ENCODE assay signal across 23 cellular contexts in the genomic region with DNA sequence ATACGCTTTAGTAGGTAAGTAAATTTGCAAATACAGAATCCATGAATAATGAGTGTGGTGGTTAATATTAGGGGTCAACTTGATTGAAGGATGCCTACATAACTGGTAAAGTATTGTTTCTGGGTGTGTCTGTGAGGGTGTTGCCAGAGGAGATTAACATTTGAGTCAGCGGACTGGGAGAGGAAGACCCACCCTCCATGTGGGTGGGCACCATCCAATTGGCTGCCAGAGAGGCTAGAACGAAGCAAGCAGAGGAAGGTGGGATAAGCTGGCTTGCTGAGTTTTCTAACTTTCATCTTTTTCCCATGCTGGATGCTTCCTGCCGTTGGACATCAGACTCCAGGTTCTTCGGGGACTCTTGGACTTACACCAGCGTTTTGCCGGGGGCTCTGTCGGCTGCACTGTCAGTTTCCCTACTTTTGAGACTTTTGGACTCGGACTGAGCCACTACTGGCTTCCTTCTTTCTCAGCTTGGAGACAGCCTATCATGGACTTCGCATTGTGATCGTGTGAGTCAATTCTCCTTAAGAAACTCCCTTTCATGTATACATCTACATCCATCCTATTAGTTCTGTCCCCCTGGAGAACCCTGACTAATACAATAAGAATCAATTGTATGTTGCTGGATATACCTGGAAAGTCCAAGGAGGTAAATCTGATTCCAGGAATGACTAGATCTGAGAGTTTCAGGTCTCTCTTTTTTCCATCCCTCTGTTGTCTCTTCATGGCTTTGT. TPM values are rescaled to one million over a fixed set of nuclear protein-coding genes. Genes with fewer than 3 reads are reported as not detected.
A peak's percentile ranks its signal among the peaks of the same experiment; 100 is the strongest.
DNase-seq lines count a peak whose midpoint lies in the region; ATAC-seq, FAIRE-seq and TF ChIP-seq lines count a peak whose summit lies in the region.
"Had no signal": no experiment of that assay in that cellular context is flagged by ENCODE, and none has a peak within 500 bp of the region (broad histone marks: within the 10 kb centered on the region; RNA-seq: fewer than 3 reads in every experiment).

No MANE protein-coding gene starts in this region.

- H3K27me3 ChIP-seq in Caco-2 (replicated peaks; ENCODE audit: control insufficient read depth, insufficient read depth, low read length) (no peaks in the 10 kb centered on the region), HCT116 (ENCODE audit: insufficient read depth, low read length) (no peaks in the 10 kb centered on the region), pancreas (no peaks in the 10 kb centered on the region), hepatocyte (no peaks in the 10 kb centered on the region)
- H3K27me3 ChIP-seq: ovary had no signal

- H2AFZ ChIP-seq in HCT116 (ENCODE audit: low read depth, low read length, poor library complexity, severe bottlenecking), result no peak overlapping the region
- H2AFZ ChIP-seq in hepatocyte, result no peak overlapping the region

- no peak for TF ChIP-seq CTCF in Caco-2 (IDR thresholded peaks at IDR 0.05; ENCODE audit: insufficient read depth in 1 of 2, low read depth in 1 of 2, low read length in 1 of 2, severe bottlenecking in 1 of 2, unreplicated experiment in 1 of 2)
- no peak for TF ChIP-seq CTCF in HCT116 (IDR thresholded peaks at IDR 0.05 in 2 of 3, conservative IDR thresholded peaks at IDR 0.05 in 1 of 3; ENCODE audit: borderline replicate concordance in 1 of 3, insufficient read depth in 1 of 3, low read depth in 2 of 3, low read length in 2 of 3)
- TF ChIP-seq CTCF in epithelial cell of esophagus (IDR thresholded peaks at IDR 0.05; ENCODE audit: insufficient read depth, low read depth, low read length, missing control alignments), result no peak
- TF ChIP-seq CTCF in pancreas (IDR thresholded peaks at IDR 0.05), result no peak
- TF ChIP-seq CTCF in hepatocyte (IDR thresholded peaks at IDR 0.05; ENCODE audit: poor library complexity), result no peak
- no peak for TF ChIP-seq CTCF in GM10248 (IDR thresholded peaks at IDR 0.05; ENCODE audit: control extremely low read depth, extremely low read depth, low read depth, missing control alignments)

- peak overlapping the region; percentile 21 for H3K4me3 ChIP-seq in Caco-2 (ENCODE audit: low read depth, low read length)
- peak overlapping the region; percentile 38 to 40 for H3K4me3 ChIP-seq in HCT116 (replicated peaks in 1 of 2; ENCODE audit: low read depth in 1 of 2, low read length in 2 of 2)
- no peak overlapping the region for H3K4me3 ChIP-seq in epithelial cell of esophagus (ENCODE audit: low read length)
- H3K4me3 ChIP-seq in pancreas, result no peak overlapping the region
- H3K4me3 ChIP-seq in hepatocyte, result no peak overlapping the region
- H3K4me3 ChIP-seq: ovary had no signal

- H3K36me3 ChIP-seq in Caco-2 (ENCODE audit: control insufficient read depth, insufficient read depth, low read length), result no peaks in the 10 kb centered on the region
- no peaks in the 10 kb centered on the region for H3K36me3 ChIP-seq in HCT116 (ENCODE audit: control insufficient read depth in 1 of 2, insufficient read depth in 2 of 2, low read length in 2 of 2)
- H3K36me3 ChIP-seq in pancreas, result no peaks in the 10 kb centered on the region
- no peaks in the 10 kb centered on the region for H3K36me3 ChIP-seq in hepatocyte (replicated peaks; ENCODE audit: insufficient read depth, low read depth)
- H3K36me3 ChIP-seq: ovary had no signal

- FAIRE-seq in pancreas (lab: Jason Lieb, UNC), result no peak

- peak overlapping the region; percentile 56 for H3K27ac Mint-ChIP-seq in Caco-2 (ENCODE audit: unreplicated experiment)
- H3K27ac Mint-ChIP-seq: activated B cell treated with CpG ODN at 0.5 μM for 24 hours; CD4-positive, CD25-positive, alpha-beta regulatory T cell; HFFc6 had no signal

- no peaks in the 10 kb centered on the region for H3K4me1 Mint-ChIP-seq in Caco-2 (ENCODE audit: low read depth, unreplicated experiment)
- H3K4me1 Mint-ChIP-seq: activated B cell treated with CpG ODN at 0.5 μM for 24 hours, naive B cell had no signal

- H3K27ac ChIP-seq in HCT116 (ENCODE audit: low read depth, low read length) (no peak overlapping the region), pancreas (no peak overlapping the region), hepatocyte (no peak overlapping the region)
- H3K27ac ChIP-seq: ovary had no signal

- RAD21 ChIA-PET in HCT116 (lab: Charles Lee; ENCODE audit: low non-redundant PET in 1 of 2, low total read pairs in 2 of 2, uncharacterized antibody in 2 of 2, unreplicated experiment in 2 of 2), result no interaction called here

- no peaks in the 10 kb centered on the region for H3K36me3 Mint-ChIP-seq in Caco-2 (ENCODE audit: insufficient read depth, unreplicated experiment)
- H3K36me3 Mint-ChIP-seq: CD4-positive, CD25-positive, alpha-beta regulatory T cell had no signal

- CTCF ChIA-PET in Caco-2 (lab: Charles Lee) (interaction anchor here (0.5 kb wide), 1 partner anchor 20 kb away, joined by 4 read pairs; no protein-coding TSS in a partner anchor), HCT116 (lab: Charles Lee) (no interaction called here), GM10248 (lab: Yijun Ruan, JAX) (interaction anchor here (1.0 to 1.3 kb wide), 2 partner anchors 12 to 37 kb away, joined by 3 to 5 read pairs; no protein-coding TSS in a partner anchor)

- peaks cover 16% of the 10 kb centered on the region for H3K9me3 Mint-ChIP-seq in Caco-2 (ENCODE audit: unreplicated experiment)

- H3K9me3 ChIP-seq in Caco-2, result no peaks in the 10 kb centered on the region; the same call in none of the 2 replicates
- H3K9me3 ChIP-seq in HCT116 (ENCODE audit: control insufficient read depth in 1 of 2, insufficient read depth in 1 of 2, low read depth in 1 of 2, low read length in 2 of 2), result no peaks in the 10 kb centered on the region
- H3K9me3 ChIP-seq in pancreas, result no peaks in the 10 kb centered on the region
- no peaks in the 10 kb centered on the region for H3K9me3 ChIP-seq in hepatocyte (ENCODE audit: low read depth)
- H3K9me3 ChIP-seq: ovary had no signal

- no peak for TF ChIP-seq POLR2A in HCT116 (IDR thresholded peaks at IDR 0.05; ENCODE audit: borderline replicate concordance, extremely low read depth, insufficient read depth, insufficient read length)

- DNase-seq in Caco-2, result no peak
- DNase-seq in HCT116 (ENCODE audit: low read depth, low spot score), result no peak
- DNase-seq in RPMI7951 (ENCODE audit: low read depth), result peak; percentile 46
- DNase-seq in epithelial cell of esophagus (ENCODE audit: low read depth), result peak; percentile 70
- DNase-seq in pancreas, result no peak
- no peak for DNase-seq in hepatocyte (ENCODE audit: low spot score)
- no peak for DNase-seq in GM10248 (ENCODE audit: extremely low spot score)
- no peak for DNase-seq in activated CD8-positive, alpha-beta memory T cell treated with anti-CD3 and anti-CD28 coated beads for 24 hours
- DNase-seq: activated B cell treated with CpG ODN at 0.5 μM for 24 hours; activated T-cell treated with anti-CD3 and anti-CD28 coated beads, Interleukin-2, amount 50 U/mL, for 48 hours; CD4-positive, CD25-positive, alpha-beta regulatory T cell; cortex of kidney; DMS53; foreskin melanocyte; HFFc6; hypothalamus; naive B cell; NCI-H1436; ovary; stimulated activated CD4-positive, alpha-beta T cell treated with anti-CD3 and anti-CD28 coated beads, Interleukin-1b, Interleukin-23, amount 100 ng/mL, for 48 hours; stimulated activated naive CD4-positive, alpha-beta T cell; T-helper 1 cell had no signal

- H3K9me2 ChIP-seq in HCT116 (ENCODE audit: insufficient read depth) (peaks cover 2% of the 10 kb centered on the region; the same call in 1 of the 2 replicates), hepatocyte (replicated peaks; ENCODE audit: insufficient read depth) (no peaks in the 10 kb centered on the region)

- H3K4me2 ChIP-seq in HCT116 (ENCODE audit: low read length), result peak overlapping the region; percentile 54
- H3K4me2 ChIP-seq in hepatocyte, result no peak overlapping the region

- H3K4me1 ChIP-seq in Caco-2 (no peaks in the 10 kb centered on the region), HCT116 (ENCODE audit: control insufficient read depth in 1 of 2, insufficient read depth in 2 of 2, low read length in 2 of 2) (peaks cover 2 to 9% of the 10 kb centered on the region in 2 experiments; a peak in 2 of 4 replicates), pancreas (no peaks in the 10 kb centered on the region), hepatocyte (ENCODE audit: insufficient read depth) (no peaks in the 10 kb centered on the region)

- peak overlapping the region; percentile 60 for H3K4me3 Mint-ChIP-seq in Caco-2 (ENCODE audit: unreplicated experiment)
- H3K4me3 Mint-ChIP-seq: activated B cell treated with CpG ODN at 0.5 μM for 24 hours; CD4-positive, CD25-positive, alpha-beta regulatory T cell; HFFc6; naive B cell had no signal

- ATAC-seq in HCT116, result peak; percentile 75
- ATAC-seq in pancreas, result no peak
- ATAC-seq: Right ventricle myocardium inferior had no signal

- intact Hi-C loops in Caco-2 (cut with micrococcal nuclease; ENCODE audit: unreplicated experiment) (loop anchor here (2.0 kb wide), 1 partner anchor 34 kb away; no protein-coding TSS in a partner anchor), HCT116 (cut with micrococcal nuclease) (no loop called here), pancreas (cut with DNase I) (no loop called here)

- no peaks in the 10 kb centered on the region for H4K20me1 ChIP-seq in HCT116 (ENCODE audit: insufficient read depth)
- no peaks in the 10 kb centered on the region for H4K20me1 ChIP-seq in hepatocyte (ENCODE audit: insufficient read depth, poor library complexity, severe bottlenecking)

- H3K9ac ChIP-seq in HCT116 (ENCODE audit: low read length), result no peak overlapping the region

- WGBS in pancreas, 2 donors, result 67 to 76% methylated on average over 11 of the region's 11 CpGs
- WGBS in hepatocyte (ENCODE audit: low lambda C conversion rate, missing lambda C conversion rate), result 90% methylated on average over 11 of the region's 11 CpGs

- no peaks in the 10 kb centered on the region for H3K79me2 ChIP-seq in HCT116 (ENCODE audit: insufficient read depth, low read length)
- H3K79me2 ChIP-seq in hepatocyte, result no peaks in the 10 kb centered on the region

- BruUV-seq in Caco-2 (replicated peaks; lab: Mats Ljungman, UMichigan), result TSS peak; percentile 59
- TSS peak; percentile 67 for BruUV-seq in HCT116 (replicated peaks; lab: Mats Ljungman, UMichigan)

- no peaks in the 10 kb centered on the region for H3K27me3 Mint-ChIP-seq in Caco-2 (ENCODE audit: insufficient read depth, unreplicated experiment)

- TF ChIP-seq RAD21 in HCT116 (IDR thresholded peaks at IDR 0.05; ENCODE audit: low read depth), result no peak

- POLR2A ChIA-PET in Caco-2 (lab: Charles Lee) (no interaction called here), HCT116 (lab: Charles Lee) (no interaction called here), GM10248 (lab: Yijun Ruan, JAX) (no interaction called here)

TF ChIP-seq in HCT116, 20 proteins besides CTCF, POLR2A, EP300 and RAD21 (continues in another document):
- no peak for TF ChIP-seq CBX3 (IDR thresholded peaks at IDR 0.05; ENCODE audit: low read depth)
- no peak for TF ChIP-seq SP1 (IDR thresholded peaks at IDR 0.05; ENCODE audit: low read depth)
- TF ChIP-seq CEBPB (IDR thresholded peaks at IDR 0.05; ENCODE audit: low read depth), result no peak

RNA-seq across cellular contexts. Expression of a gene that starts 25.8 kb away (rescaled TPM):
- total RNA-seq in Caco-2 (2022) (27.0 and 33.9 TPM in 2 replicates), HCT116 (2021; ENCODE audit: unreplicated experiment) (13.7 TPM), pancreas (1 to 10 TPM; 3.8 to 9.5 (median 5.3) TPM), hepatocyte (77.0 and 77.3 TPM in 2 replicates)
- 3.1 and 4.1 TPM in 2 replicates for polyA plus RNA-seq in HCT116 (2012)
- total RNA-seq in RPMI7951 (2014; rRNA removed; shearing (Covaris generic)), result 30.8 and 32.2 TPM in 2 replicates
- polyA plus RNA-seq in pancreas (1 to 10 TPM; 1.4 TPM), hepatocyte (21.3 and 26.5 TPM in 2 replicates)

Comparison
In these comparisons a context has a peak if more than half of its experiments do, and no peak if none do; other contexts are left out.
1. DNase-seq: peak in RPMI7951 (single experiment) and epithelial cell of esophagus (single experiment); none in Caco-2 (0 of 2), HCT116 (single experiment), pancreas (0 of 6), hepatocyte (single experiment), GM10248 (single experiment) and activated CD8-positive, alpha-beta memory T cell treated with anti-CD3 and anti-CD28 coated beads for 24 hours (single experiment).
2. H3K4me3 ChIP-seq: peak in Caco-2 (single experiment) and HCT116 (2 of 2); none in epithelial cell of esophagus (single experiment), pancreas (0 of 4) and hepatocyte (single experiment).